In the genomic region with DNA sequence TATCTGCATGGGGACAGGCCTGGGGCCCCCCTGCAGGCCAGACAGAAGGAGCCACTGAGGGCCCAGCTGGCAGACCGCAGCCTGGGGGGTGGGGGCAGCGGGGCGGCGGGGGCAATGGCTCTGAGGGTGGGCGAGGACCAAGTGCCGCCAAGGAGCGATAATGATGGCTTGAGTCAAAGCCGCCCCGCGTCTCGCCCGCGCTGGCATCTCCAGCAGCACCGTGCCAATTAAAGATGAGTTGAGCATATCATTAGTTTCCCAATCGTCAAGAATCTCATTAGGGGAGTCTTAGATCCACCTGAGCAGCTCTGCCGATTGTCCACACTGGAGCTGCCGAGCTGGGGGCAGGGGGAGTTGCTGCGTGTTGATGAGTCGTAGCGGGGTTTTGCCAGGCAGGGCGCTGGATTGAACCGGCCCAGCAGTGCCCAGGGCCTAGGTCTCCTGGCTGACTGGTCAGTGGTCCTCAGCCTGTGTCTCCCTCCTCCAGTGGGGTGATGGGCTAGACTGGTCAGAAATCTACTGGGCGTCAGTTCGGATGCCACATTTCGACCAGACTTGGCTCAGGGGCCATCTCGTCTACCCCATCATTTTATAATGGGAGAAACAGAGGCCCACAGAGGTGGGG, we compare ENCODE assay signal across 24 cellular contexts. TPM values are rescaled to one million over a fixed set of nuclear protein-coding genes. Genes with fewer than 3 reads are reported as not detected.
"Had no signal": no experiment of that assay in that cellular context is flagged by ENCODE, and none has a peak within 500 bp of the region (broad histone marks: within the 10 kb centered on the region; RNA-seq: fewer than 3 reads in every experiment).

No MANE protein-coding gene starts in this region.

- DNase-seq: activated B cell treated with CpG ODN at 0.5 μM for 24 hours; activated CD4-positive, alpha-beta memory T cell treated with anti-CD3 and anti-CD28 coated beads for 36 hours; activated CD4-positive, alpha-beta T cell treated with anti-CD3 and anti-CD28 coated beads for 36 hours; activated effector memory CD4-positive, alpha-beta T cell treated with anti-CD3 and anti-CD28 coated beads, Interleukin-2, amount 50 U/mL, for 16 hours; activated naive CD4-positive, alpha-beta T cell treated with anti-CD3 and anti-CD28 coated beads, Interleukin-2, amount 10 ng/mL, durations not matched to agents 7 days and 5 days; cortex of kidney; esophagus squamous epithelium; head of caudate nucleus; left ventricle myocardium superior; midbrain; nephron progenitor cell; nucleus accumbens; retina; sigmoid colon; stimulated activated CD4-positive, alpha-beta T cell treated with anti-CD3 and anti-CD28 coated beads, Interleukin-2, amount 100 ng/mL, for 48 hours; stimulated activated CD8-positive, alpha-beta memory T cell treated with anti-CD3 and anti-CD28 coated beads, Interleukin-4, amount 100 ng/mL, for 48 hours; stimulated activated naive CD4-positive, alpha-beta T cell had no signal

- H3K4me1 ChIP-seq: esophagus squamous epithelium, gastroesophageal sphincter, sigmoid colon, upper lobe of left lung had no signal

- H3K36me3 ChIP-seq: cardiac muscle cell, esophagus squamous epithelium, gastroesophageal sphincter, sigmoid colon, thoracic aorta, upper lobe of left lung had no signal

- H3K4me3 ChIP-seq: cardiac muscle cell, esophagus squamous epithelium, gastroesophageal sphincter, sigmoid colon, smooth muscle cell, thoracic aorta, upper lobe of left lung had no signal

- H3K27ac ChIP-seq: cardiac muscle cell, esophagus squamous epithelium, gastroesophageal sphincter, sigmoid colon, thoracic aorta, upper lobe of left lung had no signal

- H3K27me3 ChIP-seq: cardiac muscle cell, upper lobe of left lung had no signal

- ATAC-seq: activated CD4-positive, alpha-beta T cell treated with anti-CD3 and anti-CD28 coated beads for 36 hours; gastroesophageal sphincter had no signal

- H3K4me2 ChIP-seq: smooth muscle cell had no signal

- H3K9me3 ChIP-seq: esophagus squamous epithelium, gastroesophageal sphincter, sigmoid colon, thoracic aorta, upper lobe of left lung had no signal

RNA-seq across cellular contexts. Expression of a gene that starts 54.8 kb away (rescaled TPM):
- total RNA-seq: activated B cell treated with CpG ODN at 0.5 μM for 24 hours; activated CD4-positive, alpha-beta memory T cell treated with anti-CD3 and anti-CD28 coated beads for 36 hours; posterior vena cava; T-helper 2 cell treated with Interferon-gamma antibody and Interleukin-4, amounts not matched to agents 100 ng/mL and 5 ng/mL, for 36 hours had no signal

RNA-seq across cellular contexts. Expression of a gene that starts 59.3 kb away (rescaled TPM):
- total RNA-seq: activated B cell treated with CpG ODN at 0.5 μM for 24 hours had no signal
